In the genomic region with DNA sequence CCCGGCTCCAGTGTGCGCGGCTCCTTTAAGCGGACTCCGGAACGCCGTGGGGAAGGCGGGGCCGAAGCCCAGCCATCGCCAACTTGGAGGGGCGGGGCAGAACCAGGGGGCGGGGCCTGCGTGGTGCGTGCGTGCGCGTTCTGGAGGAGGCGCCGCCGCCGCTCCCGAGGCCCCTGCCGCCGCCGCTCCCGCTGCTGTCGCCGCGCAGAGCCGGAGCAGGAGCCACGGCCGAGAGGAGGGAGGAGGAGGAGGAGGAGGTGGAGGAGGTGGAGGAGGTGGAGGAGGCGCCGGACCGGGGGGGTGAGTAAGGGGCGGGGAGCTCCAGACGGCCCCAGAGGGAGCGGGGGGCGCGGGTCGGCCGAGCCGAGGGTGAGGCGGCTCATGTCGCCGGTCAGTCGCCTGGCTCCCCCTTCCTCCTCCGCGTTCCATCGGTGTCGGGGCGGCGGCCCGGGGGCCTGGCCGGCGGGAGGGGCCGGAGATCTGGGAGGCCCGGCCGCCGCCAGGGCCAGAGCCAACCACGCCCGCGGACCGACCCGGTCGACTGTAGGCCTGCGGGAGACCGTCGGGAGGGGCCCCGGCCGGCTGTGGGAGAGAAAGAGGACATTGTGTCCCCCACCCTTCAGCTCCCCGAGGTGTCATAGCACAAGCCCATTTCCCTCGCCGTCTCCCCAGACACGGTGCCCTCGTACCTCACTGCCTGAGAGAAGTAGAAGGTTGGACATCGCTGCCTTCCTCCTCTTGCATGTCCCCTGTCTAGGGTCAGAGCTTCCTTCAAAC, we compare ENCODE assay signal across 8 cellular contexts. TPM values are rescaled to one million over a fixed set of nuclear protein-coding genes. Genes with fewer than 3 reads are reported as not detected.
DNase-seq lines count a peak whose midpoint lies in the region; TF ChIP-seq lines count a peak whose summit lies in the region.

A gene (plus strand): TSS at position 155 of the 777 bp plus-strand sequence. CDS start 71,572 bp downstream, outside the sequence.

- peaks cover 50% of the 10 kb centered on the region for H3K79me2 ChIP-seq in MM.1S (ENCODE audit: low read length)

- no peaks in the 10 kb centered on the region for H3K9me2 ChIP-seq in MM.1S (replicated peaks; ENCODE audit: insufficient read depth, low read length)

- H3K4me2 ChIP-seq in MM.1S (ENCODE audit: low read depth, low read length) = peak within 1 kb of the TSS; percentile 77

- H3K36me3 Mint-ChIP-seq in nephron (ENCODE audit: low read depth) = peaks cover 4% of the 10 kb centered on the region

- no peaks in the 10 kb centered on the region for H3K9me3 ChIP-seq in MM.1S (replicated peaks; ENCODE audit: insufficient read depth, low read length)

- peaks cover 32% of the 10 kb centered on the region for H3K4me1 Mint-ChIP-seq in nephron

- peaks cover 3% of the 10 kb centered on the region; the same call in 1 of the 2 replicates for H3F3A ChIP-seq in MM.1S (ENCODE audit: insufficient read depth, low read length)

- H3K4me1 ChIP-seq in MM.1S (ENCODE audit: low read length) = peaks cover 16% of the 10 kb centered on the region

- DNase-seq in DMS79 treated with DMSO at 0.1 percent for 48 hours (lab: John Stamatoyannopoulos, UW) (peak; percentile 77), H4 (ENCODE audit: low spot score) (peak; percentile 81), MM.1S (peak; percentile 83), SHP77 treated with DMSO at 0.1 percent for 48 hours (lab: John Stamatoyannopoulos, UW) (peak; percentile 66), activated gamma-delta T cell (lab: John Stamatoyannopoulos, UW) (peak; percentile 88), fibroblast of the aortic adventitia (ENCODE audit: low read depth) (peak; percentile 87)
- peak; percentile 94 for DNase-seq in stimulated activated naive CD4-positive, alpha-beta T cell treated with Interleukin-2 at 50 U/mL for 16 hours (lab: John Stamatoyannopoulos, UW)

- H3K9me3 Mint-ChIP-seq in nephron = no peaks in the 10 kb centered on the region

- no peaks in the 10 kb centered on the region for H3K36me3 ChIP-seq in MM.1S (replicated peaks; ENCODE audit: insufficient read depth, low read length)

- peak within 1 kb of the TSS; percentile 83 for H2AFZ ChIP-seq in MM.1S (ENCODE audit: low read length)

- H3K27me3 Mint-ChIP-seq in nephron (ENCODE audit: low read depth) = no peaks in the 10 kb centered on the region

- H3K4me3 Mint-ChIP-seq in nephron = peak within 1 kb of the TSS; percentile 83 to 93 (median 93)

- peak within 1 kb of the TSS; percentile 82 to 93 (median 90) for H3K27ac Mint-ChIP-seq in nephron

- H3K27me3 ChIP-seq in MM.1S (replicated peaks; ENCODE audit: insufficient read depth, low read length) = no peaks in the 10 kb centered on the region

- no peaks in the 10 kb centered on the region for H4K20me1 ChIP-seq in MM.1S (ENCODE audit: insufficient read depth, low read length)

- H3K9ac ChIP-seq in MM.1S (ENCODE audit: low read length) = peak within 1 kb of the TSS; percentile 63; the same call in 1 of the 2 replicates

- peak within 1 kb of the TSS; percentile 39; the same call in 1 of the 2 replicates for H3K27ac ChIP-seq in MM.1S (ENCODE audit: low read length)

- TF ChIP-seq CTCF in MM.1S (IDR thresholded peaks at IDR 0.05; ENCODE audit: low read length) = no peak
- no peak for TF ChIP-seq CTCF in fibroblast of the aortic adventitia (IDR thresholded peaks at IDR 0.05; ENCODE audit: insufficient read depth, low read length)
- no peak for TF ChIP-seq CTCF in nephron (IDR thresholded peaks at IDR 0.05; ENCODE audit: unreplicated experiment in 3 of 3)

- H3K4me3 ChIP-seq in MM.1S (ENCODE audit: low read length) (peak within 1 kb of the TSS; percentile 69), fibroblast of the aortic adventitia (ENCODE audit: low read depth, low read length) (peak within 1 kb of the TSS; percentile 99)

RNA-seq across cellular contexts. Expression of the gene that starts here (rescaled TPM):
- 20.0 and 32.4 TPM in 2 replicates for total RNA-seq in H4 (2014; rRNA removed; shearing (Covaris generic))
- total RNA-seq in fibroblast of the aortic adventitia (ENCODE audit: low replicate concordance) = 21.9 and 36.2 TPM in 2 replicates

Comparison
In these comparisons a context has a peak if more than half of its experiments do, and no peak if none do; other contexts are left out.
1. Peak in every context shown above with its lines: DNase-seq, H3K4me3 ChIP-seq and H3K27ac ChIP-seq.